Comparison of ENCODE assay signal across 17 cellular contexts in genomic region chr14:35959835-35960234, GRCh38.
DNase-seq lines count a peak whose midpoint lies in the region; ATAC-seq and TF ChIP-seq lines count a peak whose summit lies in the region.
"Had no signal": no experiment of that assay in that cellular context is flagged by ENCODE, and none has a peak within 500 bp of the region (broad histone marks: within the 10 kb centered on the region; RNA-seq: fewer than 3 reads in every experiment).

No MANE protein-coding gene starts in this region.

- no peak overlapping the region for H3K4me3 ChIP-seq in A673 (ENCODE audit: low read depth, low read length, poor library complexity, severe bottlenecking)
- H3K4me3 ChIP-seq: cardiac muscle cell, GM23248 had no signal

- TF ChIP-seq CTCF in A673 (conservative IDR thresholded peaks at IDR 0.05; ENCODE audit: low read depth, low read length): no peak; the same call in 1 of the 2 replicates

- peak overlapping the region; percentile 44 for H3K27ac Mint-ChIP-seq in activated T-cell treated with anti-CD3 and anti-CD28 coated beads, Interleukin-2, amount 50 U/mL, for 72 hours
- H3K27ac Mint-ChIP-seq: activated CD4-positive, alpha-beta memory T cell treated with anti-CD3 and anti-CD28 coated beads for 36 hours; activated naive CD8-positive, alpha-beta T cell treated with anti-CD3 and anti-CD28 coated beads, Interleukin-2, amount 50 U/mL, for 24 hours; activated T-helper 1 cell treated with anti-CD3 and anti-CD28 coated beads, Interleukin-12 subunit alpha, Interleukin-12 subunit beta, Interleukin-2, Interleukin-4 antibody, amounts not matched to agents 30 ng/mL and 10 ng/mL and 1 ng/mL, durations not matched to agents 14 hours and 24 hours and 36 hours; naive B cell had no signal

- no peaks in the 10 kb centered on the region for H3K27me3 ChIP-seq in A673 (replicated peaks; ENCODE audit: insufficient read depth, low read depth, low read length, poor library complexity)
- H3K27me3 ChIP-seq: cardiac muscle cell had no signal

- no peaks in the 10 kb centered on the region for H3K9me3 ChIP-seq in A673 (ENCODE audit: low read depth, low read length, poor library complexity, severe bottlenecking)

- ATAC-seq in activated T-cell treated with anti-CD3 and anti-CD28 coated beads, Interleukin-2, amount 50 U/mL, for 72 hours (replicated peaks in 1 of 2): no peak
- ATAC-seq: activated naive CD8-positive, alpha-beta T cell treated with anti-CD3 and anti-CD28 coated beads, Interleukin-2, amount 50 U/mL, for 24 hours had no signal

- H3K27ac ChIP-seq in A673 (ENCODE audit: low read depth, low read length, poor library complexity, severe bottlenecking): no peak overlapping the region
- H3K27ac ChIP-seq: cardiac muscle cell, GM23248 had no signal

- no peaks in the 10 kb centered on the region for H3K4me1 Mint-ChIP-seq in activated T-cell treated with anti-CD3 and anti-CD28 coated beads, Interleukin-2, amount 50 U/mL, for 72 hours (ENCODE audit: low read depth)
- H3K4me1 Mint-ChIP-seq: activated naive CD8-positive, alpha-beta T cell treated with anti-CD3 and anti-CD28 coated beads, Interleukin-2, amount 50 U/mL, for 24 hours; naive B cell had no signal

- H3K9me3 Mint-ChIP-seq in activated T-cell treated with anti-CD3 and anti-CD28 coated beads, Interleukin-2, amount 50 U/mL, for 72 hours: no peaks in the 10 kb centered on the region
- H3K9me3 Mint-ChIP-seq: activated CD4-positive, alpha-beta memory T cell treated with anti-CD3 and anti-CD28 coated beads for 36 hours; activated naive CD8-positive, alpha-beta T cell treated with anti-CD3 and anti-CD28 coated beads, Interleukin-2, amount 50 U/mL, for 24 hours; activated T-helper 1 cell treated with anti-CD3 and anti-CD28 coated beads, Interleukin-12 subunit alpha, Interleukin-12 subunit beta, Interleukin-2, Interleukin-4 antibody, amounts not matched to agents 30 ng/mL and 10 ng/mL and 1 ng/mL, durations not matched to agents 14 hours and 24 hours and 36 hours; naive B cell had no signal

- no peaks in the 10 kb centered on the region for H3K36me3 ChIP-seq in A673 (ENCODE audit: insufficient read depth, low read length, poor library complexity, severe bottlenecking)
- H3K36me3 ChIP-seq: cardiac muscle cell had no signal

- H3K27me3 Mint-ChIP-seq in activated T-cell treated with anti-CD3 and anti-CD28 coated beads, Interleukin-2, amount 50 U/mL, for 72 hours (ENCODE audit: low read depth): no peaks in the 10 kb centered on the region
- H3K27me3 Mint-ChIP-seq: activated naive CD8-positive, alpha-beta T cell treated with anti-CD3 and anti-CD28 coated beads, Interleukin-2, amount 50 U/mL, for 24 hours had no signal

- CTCF ChIA-PET in A673 (lab: Charles Lee): interaction anchor here (1.9 kb wide), 1 partner anchor 109 kb away, joined by 7 read pairs; no protein-coding TSS in a partner anchor

- BruUV-seq in A673 (replicated peaks; lab: Mats Ljungman, UMichigan): no TSS peak

- no peaks in the 10 kb centered on the region for H3K36me3 Mint-ChIP-seq in activated T-cell treated with anti-CD3 and anti-CD28 coated beads, Interleukin-2, amount 50 U/mL, for 72 hours (ENCODE audit: insufficient read depth in 2 of 2)
- H3K36me3 Mint-ChIP-seq: activated CD4-positive, alpha-beta memory T cell treated with anti-CD3 and anti-CD28 coated beads for 36 hours; naive B cell had no signal

- DNase-seq in activated T-cell treated with anti-CD3 and anti-CD28 coated beads, Interleukin-2, amount 50 U/mL, for 72 hours: no peak
- no peak for DNase-seq in activated T-cell treated with anti-CD3 and anti-CD28 coated beads, Interleukin-2, amount 50 U/mL, for 48 hours
- peak; percentile 28 for DNase-seq in NCI-H748 treated with DMSO at 0.1 percent for 48 hours (lab: John Stamatoyannopoulos, UW)
- peak; percentile 45 for DNase-seq in foreskin melanocyte
- peak; percentile 87 for DNase-seq in superior temporal gyrus (ENCODE audit: extremely low spot score)
- no peak for DNase-seq in activated naive CD4-positive, alpha-beta T cell treated with Interleukin-2 at 50 U/mL for 16 hours
- no peak for DNase-seq in A673 (ENCODE audit: low spot score)
- DNase-seq in HPDE6-E6E7 (ENCODE audit: extremely low spot score): no peak
- DNase-seq: activated CD4-positive, alpha-beta memory T cell treated with anti-CD3 and anti-CD28 coated beads for 36 hours; activated naive CD8-positive, alpha-beta T cell treated with anti-CD3 and anti-CD28 coated beads, Interleukin-2, amount 50 U/mL, for 24 hours; effector CD8-positive, alpha-beta T cell; GM23248; naive B cell; NCI-H2107; SW 1271 had no signal

- no peak overlapping the region for H3K4me3 Mint-ChIP-seq in activated T-cell treated with anti-CD3 and anti-CD28 coated beads, Interleukin-2, amount 50 U/mL, for 72 hours
- H3K4me3 Mint-ChIP-seq: activated CD4-positive, alpha-beta memory T cell treated with anti-CD3 and anti-CD28 coated beads for 36 hours; activated naive CD8-positive, alpha-beta T cell treated with anti-CD3 and anti-CD28 coated beads, Interleukin-2, amount 50 U/mL, for 24 hours; activated T-helper 1 cell treated with anti-CD3 and anti-CD28 coated beads, Interleukin-12 subunit alpha, Interleukin-12 subunit beta, Interleukin-2, Interleukin-4 antibody, amounts not matched to agents 30 ng/mL and 10 ng/mL and 1 ng/mL, durations not matched to agents 14 hours and 24 hours and 36 hours; naive B cell had no signal

- POLR2A ChIA-PET in A673 (lab: Charles Lee; ENCODE audit: low non-redundant PET): no interaction called here

- intact Hi-C loops in A673 (cut with micrococcal nuclease; ENCODE audit: unreplicated experiment): no loop called here

- H3K4me1 ChIP-seq in A673 (ENCODE audit: insufficient read depth, low read length, poor library complexity, severe bottlenecking): no peaks in the 10 kb centered on the region

Comparison
In these comparisons a context has a peak if more than half of its experiments do, and no peak if none do; other contexts are left out.
1. DNase-seq: peak in NCI-H748 treated with DMSO at 0.1 percent for 48 hours (single experiment), foreskin melanocyte (single experiment) and superior temporal gyrus (single experiment); none in activated T-cell treated with anti-CD3 and anti-CD28 coated beads, Interleukin-2, amount 50 U/mL, for 72 hours (0 of 2), activated T-cell treated with anti-CD3 and anti-CD28 coated beads, Interleukin-2, amount 50 U/mL, for 48 hours (0 of 2), activated naive CD4-positive, alpha-beta T cell treated with Interleukin-2 at 50 U/mL for 16 hours (single experiment), A673 (single experiment) and HPDE6-E6E7 (single experiment).